7 cellular contexts compared by ENCODE assay signal in genomic region chrX:123798735-123799430, GRCh38.
A peak's percentile ranks its signal among the peaks of the same experiment; 100 is the strongest.
DNase-seq lines count a peak whose midpoint lies in the region; ATAC-seq and TF ChIP-seq lines count a peak whose summit lies in the region.
"Not testable (repeated sequence)": the region's sequence is repeated elsewhere in the genome, so short reads cannot be mapped to it uniquely, and the experiment has no call there.

No MANE protein-coding gene starts in this region.

- not testable (repeated sequence) for H2AFZ ChIP-seq in trophoblast cell (ENCODE audit: insufficient read depth, low read length, poor library complexity)

- not testable (repeated sequence) for H3K79me1 ChIP-seq in trophoblast cell (ENCODE audit: low read length)

- not testable (repeated sequence) for H3K9ac ChIP-seq in trophoblast cell (ENCODE audit: low read length)

- not testable (repeated sequence) for H3K4ac ChIP-seq in trophoblast cell (ENCODE audit: low read depth, low read length)

- intact Hi-C loops in Panc1 (cut with micrococcal nuclease; ENCODE audit: unreplicated experiment); left lung (cut with DNase I): not testable (repeated sequence)

- H2BK5ac ChIP-seq in trophoblast cell (ENCODE audit: low read depth, low read length, poor library complexity) = not testable (repeated sequence)

- not testable (repeated sequence) for H3K27ac ChIP-seq in Panc1 (ENCODE audit: low read length); left lung; trophoblast cell (ENCODE audit: low read depth, low read length)

- not testable (repeated sequence) for H3K4me1 ChIP-seq in Panc1 (ENCODE audit: control insufficient read depth, insufficient read depth, low read length); left lung
- peaks cover 4 to 10% of the 10 kb centered on the region in 2 experiments for H3K4me1 ChIP-seq in trophoblast cell (ENCODE audit: control insufficient read depth in 1 of 2, insufficient read depth in 2 of 2, low read length in 2 of 2)

- not testable (repeated sequence) for TF ChIP-seq CTCF in Panc1 (IDR thresholded peaks at IDR 0.05); left lung (IDR thresholded peaks at IDR 0.05)

- not testable (repeated sequence) for H2BK120ac ChIP-seq in trophoblast cell (ENCODE audit: insufficient read depth, low read length, poor library complexity)

- DNase-seq in DMS53 treated with DMSO at 0.1 percent for 48 hours (lab: John Stamatoyannopoulos, UW; ENCODE audit: unreplicated experiment) (peak; percentile 68), NCI-H1105 (lab: John Stamatoyannopoulos, UW) (peak; percentile 32), NCI-H2029 treated with DMSO at 0.1 percent for 48 hours (lab: John Stamatoyannopoulos, UW) (peak; percentile 44), NCI-H345 treated with DMSO at 0.1 percent for 48 hours (lab: John Stamatoyannopoulos, UW; ENCODE audit: unreplicated experiment) (peak; percentile 44), trophoblast cell (peak; percentile 43 to 71)
- DNase-seq in Panc1 (ENCODE audit: low read depth, low spot score); left lung: not testable (repeated sequence)

- H4K12ac ChIP-seq in trophoblast cell (ENCODE audit: low read depth, low read length) = not testable (repeated sequence)

- in situ Hi-C loops in Panc1 (cut with HindIII; ENCODE audit: low pct_unique_long_range_greater_than_20kb, low sequenced_read_pairs) = not testable (repeated sequence)

- H3K27me3 ChIP-seq in Panc1 (ENCODE audit: control insufficient read depth, insufficient read depth, low read length); left lung; trophoblast cell (ENCODE audit: insufficient read depth, low read length): not testable (repeated sequence)

- no CpG with 5 or more reads among the region's 13 CpGs for WGBS in trophoblast cell (ENCODE audit: extremely low coverage, insufficient coverage, insufficient read length)

- not testable (repeated sequence) for H3K23ac ChIP-seq in trophoblast cell (ENCODE audit: low read length)

- not testable (repeated sequence) for H2AK5ac ChIP-seq in trophoblast cell (ENCODE audit: low read length)

- not testable (repeated sequence) for H4K8ac ChIP-seq in trophoblast cell (ENCODE audit: low read depth, low read length)

- CTCF ChIA-PET in Panc1 (lab: Charles Lee) = not testable (repeated sequence)

- not testable (repeated sequence) for H3K4me2 ChIP-seq in trophoblast cell (ENCODE audit: low read length)

- not testable (repeated sequence) for H3K79me2 ChIP-seq in trophoblast cell (ENCODE audit: control insufficient read depth, insufficient read depth, low read length, poor library complexity)

- H3K14ac ChIP-seq in trophoblast cell (ENCODE audit: low read length) = not testable (repeated sequence)

- POLR2A ChIA-PET in Panc1 (lab: Charles Lee) = not testable (repeated sequence)

- not testable (repeated sequence) for H3K9me3 ChIP-seq in Panc1 (ENCODE audit: control insufficient read depth, insufficient read depth, low read depth, low read length); left lung; trophoblast cell (ENCODE audit: insufficient read depth, low read depth, low read length)

- H3K36me3 ChIP-seq in Panc1 (ENCODE audit: control insufficient read depth, insufficient read depth, low read length); left lung; trophoblast cell (ENCODE audit: control insufficient read depth in 1 of 2, insufficient read depth in 2 of 2, low read length in 2 of 2): not testable (repeated sequence)

- ATAC-seq in Panc1 = peak; percentile 42
- ATAC-seq in left lung = peak; percentile 60

- not testable (repeated sequence) for H4K91ac ChIP-seq in trophoblast cell (ENCODE audit: low read depth, low read length)

- H3K4me3 ChIP-seq in Panc1 (ENCODE audit: low read depth in 2 of 2, low read length in 2 of 2); left lung; trophoblast cell (ENCODE audit: low read depth, low read length): not testable (repeated sequence)

- BruUV-seq in Panc1 (replicated peaks; lab: Mats Ljungman, UMichigan) = not testable (repeated sequence)

- H3K18ac ChIP-seq in trophoblast cell (ENCODE audit: low read length) = not testable (repeated sequence)

- not testable (repeated sequence) for H2BK12ac ChIP-seq in trophoblast cell (ENCODE audit: low read length)
